ENCODE assay signal across 1 cellular context in the genomic region with DNA sequence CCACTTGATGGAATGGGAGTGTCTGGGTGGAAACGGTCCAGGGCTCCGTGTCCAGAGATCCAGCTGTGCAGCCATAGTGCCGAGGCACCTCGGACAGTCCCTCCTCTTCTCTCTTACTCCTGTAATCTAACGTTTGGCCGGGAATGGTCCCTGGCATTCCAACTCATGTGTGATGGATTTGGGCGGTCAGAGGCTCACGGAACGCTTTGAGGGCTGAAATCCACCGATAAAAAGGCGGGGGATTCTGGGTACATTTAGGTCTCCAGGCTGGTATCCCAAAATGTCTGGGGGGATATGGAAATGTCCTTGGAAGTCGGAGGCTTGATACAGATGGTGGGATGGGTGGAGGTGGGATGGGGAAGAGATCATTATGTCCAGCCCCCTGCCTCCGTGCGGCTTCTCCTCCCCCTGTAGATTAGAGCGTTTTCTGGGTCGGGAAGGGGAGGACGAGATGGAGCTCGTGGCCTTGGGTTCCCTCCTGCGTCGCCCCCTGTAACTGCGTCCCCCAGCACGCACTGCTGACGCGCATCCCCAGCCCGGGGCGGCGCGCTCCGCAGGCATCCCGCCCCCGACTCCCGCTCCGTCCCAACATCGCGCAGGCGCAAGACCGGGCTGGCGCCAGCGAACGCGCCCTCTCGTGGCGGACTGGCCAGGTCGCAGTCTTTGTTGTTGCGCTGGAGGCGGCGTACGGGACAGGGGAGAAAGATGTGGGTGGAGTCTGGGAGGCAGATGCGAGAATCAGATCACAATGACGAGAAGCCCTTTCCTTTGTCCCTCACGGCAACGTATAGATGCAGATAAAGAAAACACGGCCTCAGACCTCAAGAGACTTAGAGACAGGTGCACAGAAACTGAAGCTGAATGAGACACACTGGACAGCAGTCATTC.
A peak's percentile ranks its signal among the peaks of the same experiment; 100 is the strongest.
TF ChIP-seq lines count a peak whose summit lies in the region.

No MANE protein-coding gene starts in this region.

TF ChIP-seq in HepG2, 621 proteins besides CTCF, POLR2A, EP300 and RAD21 (continued from another document and continues in another):
- TF ChIP-seq, protein P1, sequence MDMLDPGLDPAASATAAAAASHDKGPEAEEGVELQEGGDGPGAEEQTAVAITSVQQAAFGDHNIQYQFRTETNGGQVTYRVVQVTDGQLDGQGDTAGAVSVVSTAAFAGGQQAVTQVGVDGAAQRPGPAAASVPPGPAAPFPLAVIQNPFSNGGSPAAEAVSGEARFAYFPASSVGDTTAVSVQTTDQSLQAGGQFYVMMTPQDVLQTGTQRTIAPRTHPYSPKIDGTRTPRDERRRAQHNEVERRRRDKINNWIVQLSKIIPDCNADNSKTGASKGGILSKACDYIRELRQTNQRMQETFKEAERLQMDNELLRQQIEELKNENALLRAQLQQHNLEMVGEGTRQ (IDR thresholded peaks at IDR 0.05; ENCODE audit: low read depth, low read length): no peak
- TF ChIP-seq, protein P1 (CRISPR knock-in tag; IDR thresholded peaks at IDR 0.05; ENCODE audit: borderline replicate concordance): no peak
- peak; percentile 28; the same call in 1 of the 2 replicates for TF ChIP-seq KLF11 (CRISPR knock-in tag; IDR thresholded peaks at IDR 0.05)
- TF ChIP-seq KDM5B (CRISPR knock-in tag; IDR thresholded peaks at IDR 0.05; ENCODE audit: borderline replicate concordance): peak; percentile 64; the same call in 1 of the 2 replicates
- TF ChIP-seq, protein P2, sequence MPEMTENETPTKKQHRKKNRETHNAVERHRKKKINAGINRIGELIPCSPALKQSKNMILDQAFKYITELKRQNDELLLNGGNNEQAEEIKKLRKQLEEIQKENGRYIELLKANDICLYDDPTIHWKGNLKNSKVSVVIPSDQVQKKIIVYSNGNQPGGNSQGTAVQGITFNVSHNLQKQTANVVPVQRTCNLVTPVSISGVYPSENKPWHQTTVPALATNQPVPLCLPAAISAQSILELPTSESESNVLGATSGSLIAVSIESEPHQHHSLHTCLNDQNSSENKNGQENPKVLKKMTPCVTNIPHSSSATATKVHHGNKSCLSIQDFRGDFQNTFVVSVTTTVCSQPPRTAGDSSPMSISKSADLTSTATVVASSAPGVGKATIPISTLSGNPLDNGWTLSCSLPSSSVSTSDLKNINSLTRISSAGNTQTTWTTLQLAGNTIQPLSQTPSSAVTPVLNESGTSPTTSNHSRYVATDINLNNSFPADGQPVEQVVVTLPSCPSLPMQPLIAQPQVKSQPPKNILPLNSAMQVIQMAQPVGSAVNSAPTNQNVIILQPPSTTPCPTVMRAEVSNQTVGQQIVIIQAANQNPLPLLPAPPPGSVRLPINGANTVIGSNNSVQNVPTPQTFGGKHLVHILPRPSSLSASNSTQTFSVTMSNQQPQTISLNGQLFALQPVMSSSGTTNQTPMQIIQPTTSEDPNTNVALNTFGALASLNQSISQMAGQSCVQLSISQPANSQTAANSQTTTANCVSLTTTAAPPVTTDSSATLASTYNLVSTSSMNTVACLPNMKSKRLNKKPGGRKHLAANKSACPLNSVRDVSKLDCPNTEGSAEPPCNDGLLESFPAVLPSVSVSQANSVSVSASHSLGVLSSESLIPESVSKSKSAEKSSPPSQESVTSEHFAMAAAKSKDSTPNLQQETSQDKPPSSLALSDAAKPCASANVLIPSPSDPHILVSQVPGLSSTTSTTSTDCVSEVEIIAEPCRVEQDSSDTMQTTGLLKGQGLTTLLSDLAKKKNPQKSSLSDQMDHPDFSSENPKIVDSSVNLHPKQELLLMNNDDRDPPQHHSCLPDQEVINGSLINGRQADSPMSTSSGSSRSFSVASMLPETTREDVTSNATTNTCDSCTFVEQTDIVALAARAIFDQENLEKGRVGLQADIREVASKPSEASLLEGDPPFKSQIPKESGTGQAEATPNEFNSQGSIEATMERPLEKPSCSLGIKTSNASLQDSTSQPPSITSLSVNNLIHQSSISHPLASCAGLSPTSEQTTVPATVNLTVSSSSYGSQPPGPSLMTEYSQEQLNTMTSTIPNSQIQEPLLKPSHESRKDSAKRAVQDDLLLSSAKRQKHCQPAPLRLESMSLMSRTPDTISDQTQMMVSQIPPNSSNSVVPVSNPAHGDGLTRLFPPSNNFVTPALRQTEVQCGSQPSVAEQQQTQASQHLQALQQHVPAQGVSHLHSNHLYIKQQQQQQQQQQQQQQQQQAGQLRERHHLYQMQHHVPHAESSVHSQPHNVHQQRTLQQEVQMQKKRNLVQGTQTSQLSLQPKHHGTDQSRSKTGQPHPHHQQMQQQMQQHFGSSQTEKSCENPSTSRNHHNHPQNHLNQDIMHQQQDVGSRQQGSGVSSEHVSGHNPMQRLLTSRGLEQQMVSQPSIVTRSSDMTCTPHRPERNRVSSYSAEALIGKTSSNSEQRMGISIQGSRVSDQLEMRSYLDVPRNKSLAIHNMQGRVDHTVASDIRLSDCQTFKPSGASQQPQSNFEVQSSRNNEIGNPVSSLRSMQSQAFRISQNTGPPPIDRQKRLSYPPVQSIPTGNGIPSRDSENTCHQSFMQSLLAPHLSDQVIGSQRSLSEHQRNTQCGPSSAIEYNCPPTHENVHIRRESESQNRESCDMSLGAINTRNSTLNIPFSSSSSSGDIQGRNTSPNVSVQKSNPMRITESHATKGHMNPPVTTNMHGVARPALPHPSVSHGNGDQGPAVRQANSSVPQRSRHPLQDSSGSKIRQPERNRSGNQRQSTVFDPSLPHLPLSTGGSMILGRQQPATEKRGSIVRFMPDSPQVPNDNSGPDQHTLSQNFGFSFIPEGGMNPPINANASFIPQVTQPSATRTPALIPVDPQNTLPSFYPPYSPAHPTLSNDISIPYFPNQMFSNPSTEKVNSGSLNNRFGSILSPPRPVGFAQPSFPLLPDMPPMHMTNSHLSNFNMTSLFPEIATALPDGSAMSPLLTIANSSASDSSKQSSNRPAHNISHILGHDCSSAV (CRISPR knock-in tag; IDR thresholded peaks at IDR 0.05; ENCODE audit: borderline replicate concordance): no peak
- no peak for TF ChIP-seq ZC3H4 (CRISPR knock-in tag; IDR thresholded peaks at IDR 0.05; ENCODE audit: borderline replicate concordance)
- no peak for TF ChIP-seq ZNF557 (CRISPR knock-in tag; IDR thresholded peaks at IDR 0.05)
- TF ChIP-seq ZNF143 (CRISPR knock-in tag; IDR thresholded peaks at IDR 0.05): no peak
- no peak for TF ChIP-seq NR2F2 (IDR thresholded peaks at IDR 0.05; ENCODE audit: borderline replicate concordance, low read depth)
- TF ChIP-seq ZNF44 (CRISPR knock-in tag; IDR thresholded peaks at IDR 0.05): 0 out of 2 replicates have a peak, but pooled peaks have one; percentile 24
- TF ChIP-seq, protein P3, sequence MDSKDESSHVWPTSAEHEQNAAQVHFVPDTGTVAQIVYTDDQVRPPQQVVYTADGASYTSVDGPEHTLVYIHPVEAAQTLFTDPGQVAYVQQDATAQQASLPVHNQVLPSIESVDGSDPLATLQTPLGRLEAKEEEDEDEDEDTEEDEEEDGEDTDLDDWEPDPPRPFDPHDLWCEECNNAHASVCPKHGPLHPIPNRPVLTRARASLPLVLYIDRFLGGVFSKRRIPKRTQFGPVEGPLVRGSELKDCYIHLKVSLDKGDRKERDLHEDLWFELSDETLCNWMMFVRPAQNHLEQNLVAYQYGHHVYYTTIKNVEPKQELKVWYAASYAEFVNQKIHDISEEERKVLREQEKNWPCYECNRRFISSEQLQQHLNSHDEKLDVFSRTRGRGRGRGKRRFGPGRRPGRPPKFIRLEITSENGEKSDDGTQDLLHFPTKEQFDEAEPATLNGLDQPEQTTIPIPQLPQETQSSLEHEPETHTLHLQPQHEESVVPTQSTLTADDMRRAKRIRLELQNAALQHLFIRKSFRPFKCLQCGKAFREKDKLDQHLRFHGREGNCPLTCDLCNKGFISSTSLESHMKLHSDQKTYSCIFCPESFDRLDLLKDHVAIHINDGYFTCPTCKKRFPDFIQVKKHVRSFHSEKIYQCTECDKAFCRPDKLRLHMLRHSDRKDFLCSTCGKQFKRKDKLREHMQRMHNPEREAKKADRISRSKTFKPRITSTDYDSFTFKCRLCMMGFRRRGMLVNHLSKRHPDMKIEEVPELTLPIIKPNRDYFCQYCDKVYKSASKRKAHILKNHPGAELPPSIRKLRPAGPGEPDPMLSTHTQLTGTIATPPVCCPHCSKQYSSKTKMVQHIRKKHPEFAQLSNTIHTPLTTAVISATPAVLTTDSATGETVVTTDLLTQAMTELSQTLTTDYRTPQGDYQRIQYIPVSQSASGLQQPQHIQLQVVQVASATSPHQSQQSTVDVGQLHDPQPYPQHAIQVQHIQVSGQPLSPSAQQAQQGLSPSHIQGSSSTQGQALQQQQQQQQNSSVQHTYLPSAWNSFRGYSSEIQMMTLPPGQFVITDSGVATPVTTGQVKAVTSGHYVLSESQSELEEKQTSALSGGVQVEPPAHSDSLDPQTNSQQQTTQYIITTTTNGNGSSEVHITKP (CRISPR knock-in tag; IDR thresholded peaks at IDR 0.05; ENCODE audit: low read depth): no peak
- TF ChIP-seq ZNF354B (CRISPR knock-in tag; IDR thresholded peaks at IDR 0.05): no peak
- TF ChIP-seq, protein P4, sequence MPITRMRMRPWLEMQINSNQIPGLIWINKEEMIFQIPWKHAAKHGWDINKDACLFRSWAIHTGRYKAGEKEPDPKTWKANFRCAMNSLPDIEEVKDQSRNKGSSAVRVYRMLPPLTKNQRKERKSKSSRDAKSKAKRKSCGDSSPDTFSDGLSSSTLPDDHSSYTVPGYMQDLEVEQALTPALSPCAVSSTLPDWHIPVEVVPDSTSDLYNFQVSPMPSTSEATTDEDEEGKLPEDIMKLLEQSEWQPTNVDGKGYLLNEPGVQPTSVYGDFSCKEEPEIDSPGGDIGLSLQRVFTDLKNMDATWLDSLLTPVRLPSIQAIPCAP (CRISPR knock-in tag; IDR thresholded peaks at IDR 0.05; ENCODE audit: low read depth): no peak
- TF ChIP-seq TAF1 (CRISPR knock-in tag; IDR thresholded peaks at IDR 0.05): no peak
- no peak for TF ChIP-seq PCBP1 (IDR thresholded peaks at IDR 0.05; ENCODE audit: borderline replicate concordance, low read depth, low read length)
- TF ChIP-seq, protein P5, sequence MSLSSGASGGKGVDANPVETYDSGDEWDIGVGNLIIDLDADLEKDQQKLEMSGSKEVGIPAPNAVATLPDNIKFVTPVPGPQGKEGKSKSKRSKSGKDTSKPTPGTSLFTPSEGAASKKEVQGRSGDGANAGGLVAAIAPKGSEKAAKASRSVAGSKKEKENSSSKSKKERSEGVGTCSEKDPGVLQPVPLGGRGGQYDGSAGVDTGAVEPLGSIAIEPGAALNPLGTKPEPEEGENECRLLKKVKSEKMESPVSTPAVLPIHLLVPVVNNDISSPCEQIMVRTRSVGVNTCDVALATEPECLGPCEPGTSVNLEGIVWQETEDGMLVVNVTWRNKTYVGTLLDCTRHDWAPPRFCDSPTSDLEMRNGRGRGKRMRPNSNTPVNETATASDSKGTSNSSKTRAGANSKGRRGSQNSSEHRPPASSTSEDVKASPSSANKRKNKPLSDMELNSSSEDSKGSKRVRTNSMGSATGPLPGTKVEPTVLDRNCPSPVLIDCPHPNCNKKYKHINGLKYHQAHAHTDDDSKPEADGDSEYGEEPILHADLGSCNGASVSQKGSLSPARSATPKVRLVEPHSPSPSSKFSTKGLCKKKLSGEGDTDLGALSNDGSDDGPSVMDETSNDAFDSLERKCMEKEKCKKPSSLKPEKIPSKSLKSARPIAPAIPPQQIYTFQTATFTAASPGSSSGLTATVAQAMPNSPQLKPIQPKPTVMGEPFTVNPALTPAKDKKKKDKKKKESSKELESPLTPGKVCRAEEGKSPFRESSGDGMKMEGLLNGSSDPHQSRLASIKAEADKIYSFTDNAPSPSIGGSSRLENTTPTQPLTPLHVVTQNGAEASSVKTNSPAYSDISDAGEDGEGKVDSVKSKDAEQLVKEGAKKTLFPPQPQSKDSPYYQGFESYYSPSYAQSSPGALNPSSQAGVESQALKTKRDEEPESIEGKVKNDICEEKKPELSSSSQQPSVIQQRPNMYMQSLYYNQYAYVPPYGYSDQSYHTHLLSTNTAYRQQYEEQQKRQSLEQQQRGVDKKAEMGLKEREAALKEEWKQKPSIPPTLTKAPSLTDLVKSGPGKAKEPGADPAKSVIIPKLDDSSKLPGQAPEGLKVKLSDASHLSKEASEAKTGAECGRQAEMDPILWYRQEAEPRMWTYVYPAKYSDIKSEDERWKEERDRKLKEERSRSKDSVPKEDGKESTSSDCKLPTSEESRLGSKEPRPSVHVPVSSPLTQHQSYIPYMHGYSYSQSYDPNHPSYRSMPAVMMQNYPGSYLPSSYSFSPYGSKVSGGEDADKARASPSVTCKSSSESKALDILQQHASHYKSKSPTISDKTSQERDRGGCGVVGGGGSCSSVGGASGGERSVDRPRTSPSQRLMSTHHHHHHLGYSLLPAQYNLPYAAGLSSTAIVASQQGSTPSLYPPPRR (CRISPR knock-in tag; IDR thresholded peaks at IDR 0.05; ENCODE audit: borderline replicate concordance): no peak
- TF ChIP-seq, protein P6, sequence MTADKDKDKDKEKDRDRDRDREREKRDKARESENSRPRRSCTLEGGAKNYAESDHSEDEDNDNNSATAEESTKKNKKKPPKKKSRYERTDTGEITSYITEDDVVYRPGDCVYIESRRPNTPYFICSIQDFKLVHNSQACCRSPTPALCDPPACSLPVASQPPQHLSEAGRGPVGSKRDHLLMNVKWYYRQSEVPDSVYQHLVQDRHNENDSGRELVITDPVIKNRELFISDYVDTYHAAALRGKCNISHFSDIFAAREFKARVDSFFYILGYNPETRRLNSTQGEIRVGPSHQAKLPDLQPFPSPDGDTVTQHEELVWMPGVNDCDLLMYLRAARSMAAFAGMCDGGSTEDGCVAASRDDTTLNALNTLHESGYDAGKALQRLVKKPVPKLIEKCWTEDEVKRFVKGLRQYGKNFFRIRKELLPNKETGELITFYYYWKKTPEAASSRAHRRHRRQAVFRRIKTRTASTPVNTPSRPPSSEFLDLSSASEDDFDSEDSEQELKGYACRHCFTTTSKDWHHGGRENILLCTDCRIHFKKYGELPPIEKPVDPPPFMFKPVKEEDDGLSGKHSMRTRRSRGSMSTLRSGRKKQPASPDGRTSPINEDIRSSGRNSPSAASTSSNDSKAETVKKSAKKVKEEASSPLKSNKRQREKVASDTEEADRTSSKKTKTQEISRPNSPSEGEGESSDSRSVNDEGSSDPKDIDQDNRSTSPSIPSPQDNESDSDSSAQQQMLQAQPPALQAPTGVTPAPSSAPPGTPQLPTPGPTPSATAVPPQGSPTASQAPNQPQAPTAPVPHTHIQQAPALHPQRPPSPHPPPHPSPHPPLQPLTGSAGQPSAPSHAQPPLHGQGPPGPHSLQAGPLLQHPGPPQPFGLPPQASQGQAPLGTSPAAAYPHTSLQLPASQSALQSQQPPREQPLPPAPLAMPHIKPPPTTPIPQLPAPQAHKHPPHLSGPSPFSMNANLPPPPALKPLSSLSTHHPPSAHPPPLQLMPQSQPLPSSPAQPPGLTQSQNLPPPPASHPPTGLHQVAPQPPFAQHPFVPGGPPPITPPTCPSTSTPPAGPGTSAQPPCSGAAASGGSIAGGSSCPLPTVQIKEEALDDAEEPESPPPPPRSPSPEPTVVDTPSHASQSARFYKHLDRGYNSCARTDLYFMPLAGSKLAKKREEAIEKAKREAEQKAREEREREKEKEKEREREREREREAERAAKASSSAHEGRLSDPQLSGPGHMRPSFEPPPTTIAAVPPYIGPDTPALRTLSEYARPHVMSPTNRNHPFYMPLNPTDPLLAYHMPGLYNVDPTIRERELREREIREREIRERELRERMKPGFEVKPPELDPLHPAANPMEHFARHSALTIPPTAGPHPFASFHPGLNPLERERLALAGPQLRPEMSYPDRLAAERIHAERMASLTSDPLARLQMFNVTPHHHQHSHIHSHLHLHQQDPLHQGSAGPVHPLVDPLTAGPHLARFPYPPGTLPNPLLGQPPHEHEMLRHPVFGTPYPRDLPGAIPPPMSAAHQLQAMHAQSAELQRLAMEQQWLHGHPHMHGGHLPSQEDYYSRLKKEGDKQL (CRISPR knock-in tag; IDR thresholded peaks at IDR 0.05; ENCODE audit: low read depth): no peak
- peak; percentile 48 for TF ChIP-seq ASH2L (IDR thresholded peaks at IDR 0.05; ENCODE audit: insufficient read length, low read depth, low read length)
